Comparison of ENCODE assay signal across 10 cellular contexts in the genomic region with DNA sequence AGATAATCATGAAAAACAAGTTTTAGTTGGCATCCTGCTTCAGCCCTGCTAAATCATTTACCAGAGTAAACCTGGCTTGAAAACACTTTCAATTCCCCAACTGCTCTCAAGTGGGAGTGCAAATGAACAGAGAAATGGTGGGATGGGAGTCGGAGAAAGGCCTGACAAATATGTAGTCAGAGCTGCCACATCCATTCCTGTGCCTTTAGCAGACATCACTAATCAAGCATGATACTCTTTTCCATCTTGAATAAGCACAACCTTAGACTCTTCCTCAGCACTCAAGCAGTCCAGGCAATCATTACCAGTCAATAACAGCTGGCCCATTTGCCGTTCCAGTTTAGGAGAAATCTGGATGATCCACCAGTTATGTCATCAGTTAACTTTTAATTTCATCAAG.
DNase-seq lines count a peak whose midpoint lies in the region; ATAC-seq, FAIRE-seq and TF ChIP-seq lines count a peak whose summit lies in the region.
"Had no signal": no experiment of that assay in that cellular context is flagged by ENCODE, and none has a peak within 500 bp of the region (broad histone marks: within the 10 kb centered on the region; RNA-seq: fewer than 3 reads in every experiment).

No MANE protein-coding gene starts in this region.

- no peak for TF ChIP-seq POLR2A in K562 (conservative IDR thresholded peaks at IDR 0.05)

- peaks cover 0 to 14% of the 10 kb centered on the region in 2 experiments; a peak in 3 of 5 replicates for H3K4me1 ChIP-seq in K562 (replicated peaks in 1 of 2; ENCODE audit: control insufficient read depth in 2 of 2, insufficient read depth in 2 of 2, low read length in 2 of 2)
- H3K4me1 ChIP-seq in neutrophil (ENCODE audit: control insufficient read depth in 1 of 2, insufficient read depth in 1 of 2, low read depth in 1 of 2, low read length in 1 of 2) = peaks cover 85 to 90% of the 10 kb centered on the region in 2 experiments
- H3K4me1 ChIP-seq in colonic mucosa = no peaks in the 10 kb centered on the region

- CTCF ChIA-PET in K562 (lab: Yijun Ruan, JAX; ENCODE audit: low intra/inter-chr PET ratio) = no interaction called here

- H3K36me3 ChIP-seq in GM06990 (ENCODE audit: control insufficient read depth, insufficient read depth, low read length) (peaks cover 1% of the 10 kb centered on the region), KOPT-K1 (ENCODE audit: insufficient read depth, low read length) (no peaks in the 10 kb centered on the region), K562 (ENCODE audit: control insufficient read depth, insufficient read depth, low read length) (no peaks in the 10 kb centered on the region), neutrophil (peaks cover 4% of the 10 kb centered on the region), colonic mucosa (no peaks in the 10 kb centered on the region)

- H3K27me3 ChIP-seq in GM06990 (replicated peaks; ENCODE audit: control insufficient read depth, insufficient read depth, low read length) (no peaks in the 10 kb centered on the region), K562 (ENCODE audit: control insufficient read depth in 2 of 2, insufficient read depth in 2 of 2, low read length in 2 of 2) (peaks cover 0 to 10% of the 10 kb centered on the region in 2 experiments; a peak in 2 of 5 replicates), neutrophil (no peaks in the 10 kb centered on the region), colonic mucosa (no peaks in the 10 kb centered on the region)

- FAIRE-seq in K562 (lab: Jason Lieb, UNC) = no peak

- no peak for TF ChIP-seq RAD21 in K562 (CRISPR knock-in tag; conservative IDR thresholded peaks at IDR 0.05 in 1 of 2, IDR thresholded peaks at IDR 0.05 in 1 of 2)

- no peak for TF ChIP-seq EP300 in K562 (IDR thresholded peaks at IDR 0.05; ENCODE audit: low read length)

- ATAC-seq in K562 (no peak), omental fat pad (ENCODE audit: low FRiP score) (no peak), HG02973 (IDR thresholded peaks at IDR 0.05; ENCODE audit: unreplicated experiment) (no peak)

- DNase-seq in GM06990 (ENCODE audit: extremely low read depth, insufficient read length) = no peak
- DNase-seq in K562 (ENCODE audit: extremely low read depth in 1 of 4, low spot score in 3 of 4) = no peak
- no peak for DNase-seq in colonic mucosa
- no peak for DNase-seq in dedifferentiated amniotic fluid mesenchymal stem cell (ENCODE audit: extremely low spot score)
- DNase-seq in omental fat pad (ENCODE audit: low spot score) = no peak
- DNase-seq: DND-41, NCI-H1092 had no signal

- no peak for TF ChIP-seq CTCF in GM06990 (IDR thresholded peaks at IDR 0.05; ENCODE audit: insufficient read depth, low read length, poor library complexity, severe bottlenecking)
- no peak for TF ChIP-seq CTCF in K562 (IDR thresholded peaks at IDR 0.05 in 2 of 3, conservative IDR thresholded peaks at IDR 0.05 in 1 of 3; ENCODE audit: insufficient read depth in 2 of 3, low read depth in 1 of 3, low read length in 3 of 3)
- no peak for TF ChIP-seq CTCF in neutrophil (IDR thresholded peaks at IDR 0.05)
- no peak for TF ChIP-seq CTCF in colonic mucosa (IDR thresholded peaks at IDR 0.05)
- TF ChIP-seq CTCF in omental fat pad (IDR thresholded peaks at IDR 0.05) = no peak

- H3K4me3 ChIP-seq in GM06990 (replicated peaks; ENCODE audit: low read depth, low read length) (peak overlapping the region; percentile 25), K562 (no peak overlapping the region), neutrophil (ENCODE audit: low read depth in 1 of 2, low read length in 1 of 2) (no peak overlapping the region), colonic mucosa (no peak overlapping the region)

- H3K9me1 ChIP-seq in K562 (ENCODE audit: control insufficient read depth, insufficient read depth, low read length) = no peaks in the 10 kb centered on the region

- no peaks in the 10 kb centered on the region for H3K79me2 ChIP-seq in K562 (ENCODE audit: control insufficient read depth, insufficient read depth, low read length)

- BruUV-seq in K562 (replicated peaks; lab: Mats Ljungman, UMichigan) = no TSS peak

- H3K27ac ChIP-seq in KOPT-K1 (ENCODE audit: low read depth, low read length, poor library complexity, severe bottlenecking) = peak overlapping the region; percentile 40
- no peak overlapping the region for H3K27ac ChIP-seq in K562 (ENCODE audit: extremely low read depth, low read depth, low read length)
- H3K27ac ChIP-seq in neutrophil = peak overlapping the region; percentile 88
- H3K27ac ChIP-seq in colonic mucosa = no peak overlapping the region

- H3K9me3 ChIP-seq in KOPT-K1 (ENCODE audit: insufficient read depth, low read length, poor library complexity, severe bottlenecking) = no peaks in the 10 kb centered on the region
- no peaks in the 10 kb centered on the region for H3K9me3 ChIP-seq in K562 (replicated peaks; ENCODE audit: control insufficient read depth, insufficient read depth, low read depth, low read length)
- H3K9me3 ChIP-seq in neutrophil = no peaks in the 10 kb centered on the region
- H3K9me3 ChIP-seq in colonic mucosa = no peaks in the 10 kb centered on the region

- in situ Hi-C loops in K562 (cut with MboI) = no loop called here

- no peak overlapping the region for H3K9ac ChIP-seq in K562 (ENCODE audit: insufficient read depth in 1 of 2, low read depth in 2 of 2, low read length in 2 of 2)
- H3K9ac ChIP-seq in colonic mucosa (ENCODE audit: low read depth in 2 of 2, low read length in 2 of 2) = no peak overlapping the region

- WGBS in K562 (ENCODE audit: insufficient coverage, low coverage, missing lambda C conversion rate) = 0% methylated on average over 2 of the region's 2 CpGs

- intact Hi-C loops in K562 (cut with micrococcal nuclease) (no loop called here), colonic mucosa (cut with DNase I) (no loop called here)

- POLR2A ChIA-PET in K562 (lab: Yijun Ruan, JAX) = no interaction called here

- peak overlapping the region; percentile 32; the same call in 1 of the 2 replicates for H3K4me2 ChIP-seq in K562 (ENCODE audit: insufficient read depth, low read length)

- H4K20me1 ChIP-seq in K562 (replicated peaks; ENCODE audit: control insufficient read depth, insufficient read depth, low read length) = no peaks in the 10 kb centered on the region; the same call in 1 of the 2 replicates

- H2AFZ ChIP-seq in K562 (ENCODE audit: low read depth, low read length) = no peak overlapping the region

TF ChIP-seq in K562, 482 proteins besides CTCF, POLR2A, EP300 and RAD21 (continues in another document):
- TF ChIP-seq, protein P1, sequence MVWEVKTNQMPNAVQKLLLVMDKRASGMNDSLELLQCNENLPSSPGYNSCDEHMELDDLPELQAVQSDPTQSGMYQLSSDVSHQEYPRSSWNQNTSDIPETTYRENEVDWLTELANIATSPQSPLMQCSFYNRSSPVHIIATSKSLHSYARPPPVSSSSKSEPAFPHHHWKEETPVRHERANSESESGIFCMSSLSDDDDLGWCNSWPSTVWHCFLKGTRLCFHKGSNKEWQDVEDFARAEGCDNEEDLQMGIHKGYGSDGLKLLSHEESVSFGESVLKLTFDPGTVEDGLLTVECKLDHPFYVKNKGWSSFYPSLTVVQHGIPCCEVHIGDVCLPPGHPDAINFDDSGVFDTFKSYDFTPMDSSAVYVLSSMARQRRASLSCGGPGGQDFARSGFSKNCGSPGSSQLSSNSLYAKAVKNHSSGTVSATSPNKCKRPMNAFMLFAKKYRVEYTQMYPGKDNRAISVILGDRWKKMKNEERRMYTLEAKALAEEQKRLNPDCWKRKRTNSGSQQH (CRISPR knock-in tag; IDR thresholded peaks at IDR 0.05) = no peak
- TF ChIP-seq RCOR1 (IDR thresholded peaks at IDR 0.05; ENCODE audit: borderline replicate concordance in 1 of 2, low read depth in 2 of 2, low read length in 2 of 2) = no peak
- no peak for TF ChIP-seq TEAD4 (IDR thresholded peaks at IDR 0.05; ENCODE audit: low read length)
- no peak for TF ChIP-seq TEAD4 (CRISPR knock-in tag; IDR thresholded peaks at IDR 0.05; ENCODE audit: borderline replicate concordance)
- TF ChIP-seq ZNF778 (CRISPR knock-in tag; IDR thresholded peaks at IDR 0.05) = no peak
- TF ChIP-seq, protein P2, sequence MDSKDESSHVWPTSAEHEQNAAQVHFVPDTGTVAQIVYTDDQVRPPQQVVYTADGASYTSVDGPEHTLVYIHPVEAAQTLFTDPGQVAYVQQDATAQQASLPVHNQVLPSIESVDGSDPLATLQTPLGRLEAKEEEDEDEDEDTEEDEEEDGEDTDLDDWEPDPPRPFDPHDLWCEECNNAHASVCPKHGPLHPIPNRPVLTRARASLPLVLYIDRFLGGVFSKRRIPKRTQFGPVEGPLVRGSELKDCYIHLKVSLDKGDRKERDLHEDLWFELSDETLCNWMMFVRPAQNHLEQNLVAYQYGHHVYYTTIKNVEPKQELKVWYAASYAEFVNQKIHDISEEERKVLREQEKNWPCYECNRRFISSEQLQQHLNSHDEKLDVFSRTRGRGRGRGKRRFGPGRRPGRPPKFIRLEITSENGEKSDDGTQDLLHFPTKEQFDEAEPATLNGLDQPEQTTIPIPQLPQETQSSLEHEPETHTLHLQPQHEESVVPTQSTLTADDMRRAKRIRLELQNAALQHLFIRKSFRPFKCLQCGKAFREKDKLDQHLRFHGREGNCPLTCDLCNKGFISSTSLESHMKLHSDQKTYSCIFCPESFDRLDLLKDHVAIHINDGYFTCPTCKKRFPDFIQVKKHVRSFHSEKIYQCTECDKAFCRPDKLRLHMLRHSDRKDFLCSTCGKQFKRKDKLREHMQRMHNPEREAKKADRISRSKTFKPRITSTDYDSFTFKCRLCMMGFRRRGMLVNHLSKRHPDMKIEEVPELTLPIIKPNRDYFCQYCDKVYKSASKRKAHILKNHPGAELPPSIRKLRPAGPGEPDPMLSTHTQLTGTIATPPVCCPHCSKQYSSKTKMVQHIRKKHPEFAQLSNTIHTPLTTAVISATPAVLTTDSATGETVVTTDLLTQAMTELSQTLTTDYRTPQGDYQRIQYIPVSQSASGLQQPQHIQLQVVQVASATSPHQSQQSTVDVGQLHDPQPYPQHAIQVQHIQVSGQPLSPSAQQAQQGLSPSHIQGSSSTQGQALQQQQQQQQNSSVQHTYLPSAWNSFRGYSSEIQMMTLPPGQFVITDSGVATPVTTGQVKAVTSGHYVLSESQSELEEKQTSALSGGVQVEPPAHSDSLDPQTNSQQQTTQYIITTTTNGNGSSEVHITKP (IDR thresholded peaks at IDR 0.05; ENCODE audit: partially characterized antibody) = no peak

Comparison
In these comparisons a context has a peak if more than half of its experiments do, and no peak if none do; other contexts are left out.
1. H3K27ac ChIP-seq: peak in KOPT-K1 (single experiment) and neutrophil (single experiment); none in K562 (single experiment) and colonic mucosa (single experiment).